In the genomic region with DNA sequence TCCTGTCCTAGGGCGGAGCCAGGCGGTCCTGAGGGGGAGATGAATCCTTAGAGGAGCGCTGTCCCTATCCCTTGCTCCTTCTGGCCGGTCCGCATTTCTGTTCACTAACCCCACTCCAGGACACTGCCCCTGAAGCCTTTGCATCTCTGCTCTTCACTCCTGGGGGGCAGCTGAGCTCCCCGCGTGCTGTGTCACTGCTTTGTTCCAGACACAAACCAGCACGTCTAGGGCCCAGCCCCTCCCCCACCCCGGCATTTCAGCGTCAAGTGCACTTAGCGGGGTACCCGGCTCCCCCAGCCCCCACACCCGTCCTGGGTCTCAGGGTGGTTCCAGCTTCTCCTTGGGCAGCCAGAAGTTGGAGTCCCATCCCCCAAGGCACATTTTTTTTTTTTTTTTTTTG, we compare ENCODE assay signal across 2 cellular contexts.
TF ChIP-seq lines count a peak whose summit lies in the region.

No MANE protein-coding gene starts in this region.

TF ChIP-seq in IMR-90, 13 proteins besides CTCF, POLR2A, EP300 and RAD21:
- no peak for TF ChIP-seq MXI1 (IDR thresholded peaks at IDR 0.05; ENCODE audit: borderline replicate concordance, low read depth, low read length)
- TF ChIP-seq, protein P1, sequence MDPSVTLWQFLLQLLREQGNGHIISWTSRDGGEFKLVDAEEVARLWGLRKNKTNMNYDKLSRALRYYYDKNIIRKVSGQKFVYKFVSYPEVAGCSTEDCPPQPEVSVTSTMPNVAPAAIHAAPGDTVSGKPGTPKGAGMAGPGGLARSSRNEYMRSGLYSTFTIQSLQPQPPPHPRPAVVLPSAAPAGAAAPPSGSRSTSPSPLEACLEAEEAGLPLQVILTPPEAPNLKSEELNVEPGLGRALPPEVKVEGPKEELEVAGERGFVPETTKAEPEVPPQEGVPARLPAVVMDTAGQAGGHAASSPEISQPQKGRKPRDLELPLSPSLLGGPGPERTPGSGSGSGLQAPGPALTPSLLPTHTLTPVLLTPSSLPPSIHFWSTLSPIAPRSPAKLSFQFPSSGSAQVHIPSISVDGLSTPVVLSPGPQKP (IDR thresholded peaks at IDR 0.05; ENCODE audit: borderline replicate concordance, low read depth, low read length), result no peak
- no peak for TF ChIP-seq CEBPB (IDR thresholded peaks at IDR 0.05; ENCODE audit: low read depth, low read length)
- TF ChIP-seq NFE2L2 (IDR thresholded peaks at IDR 0.05; ENCODE audit: low read depth, low read length), result no peak
- TF ChIP-seq RFX5 (IDR thresholded peaks at IDR 0.05; ENCODE audit: low read depth, low read length), result no peak
- TF ChIP-seq RCOR1 (IDR thresholded peaks at IDR 0.05; ENCODE audit: insufficient replicate concordance, low read length), result no peak
- TF ChIP-seq MAZ (IDR thresholded peaks at IDR 0.05; ENCODE audit: borderline replicate concordance, low read depth, low read length), result no peak
- no peak for TF ChIP-seq FOS (IDR thresholded peaks at IDR 0.05; ENCODE audit: low read depth, low read length)
- no peak for TF ChIP-seq CHD1 (IDR thresholded peaks at IDR 0.05; ENCODE audit: low read depth, low read length)
- no peak for TF ChIP-seq BHLHE40 (IDR thresholded peaks at IDR 0.05; ENCODE audit: low read depth, low read length)
- no peak for TF ChIP-seq MAFK (IDR thresholded peaks at IDR 0.05; ENCODE audit: low read depth, low read length)
- no peak for TF ChIP-seq USF2 (IDR thresholded peaks at IDR 0.05; ENCODE audit: low read depth, low read length)
- no peak for TF ChIP-seq SMC3 (IDR thresholded peaks at IDR 0.05; ENCODE audit: low read depth, low read length)

TF ChIP-seq in endothelial cell of umbilical vein, 7 proteins besides CTCF, POLR2A, EP300 and RAD21:
- TF ChIP-seq MYC (IDR thresholded peaks at IDR 0.05; ENCODE audit: low read depth, low read length), result no peak
- TF ChIP-seq FOS (IDR thresholded peaks at IDR 0.05; ENCODE audit: borderline replicate concordance, insufficient read depth, low read length), result no peak
- TF ChIP-seq EZH2 (IDR thresholded peaks at IDR 0.05; ENCODE audit: borderline replicate concordance, low read depth, low read length, severe bottlenecking), result no peak
- no peak for TF ChIP-seq GATA2 (IDR thresholded peaks at IDR 0.05; ENCODE audit: insufficient read depth, insufficient read length, low read depth, low read length)
- no peak for TF ChIP-seq POLR2AphosphoS5 (IDR thresholded peaks at IDR 0.05; ENCODE audit: insufficient read depth, low read depth, low read length)
- no peak for TF ChIP-seq MAX (IDR thresholded peaks at IDR 0.05; ENCODE audit: insufficient read depth, insufficient read length)
- TF ChIP-seq JUN (IDR thresholded peaks at IDR 0.05; ENCODE audit: borderline replicate concordance, insufficient read depth, insufficient read length, low read depth), result no peak
